In the genomic region with DNA sequence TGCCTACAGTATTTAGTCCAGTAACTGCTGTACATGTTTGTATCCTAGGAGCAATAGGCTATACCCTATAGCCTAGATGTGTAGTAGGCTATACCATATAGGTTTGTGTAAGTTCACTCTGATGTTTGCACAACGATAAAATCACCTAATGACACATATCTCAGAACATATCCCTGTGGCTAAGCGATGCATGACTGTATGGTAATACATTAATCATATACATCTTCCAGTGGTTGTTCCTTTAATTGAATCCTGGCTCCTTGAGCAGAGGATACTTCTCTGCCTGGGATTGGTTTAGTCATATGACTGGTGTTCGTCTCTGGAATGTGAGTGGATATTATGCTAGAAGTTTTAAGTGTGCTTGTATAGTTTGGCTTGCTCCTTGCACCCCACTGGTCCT, we compare ENCODE assay signal across 32 cellular contexts.
"Had no signal": no experiment of that assay in that cellular context is flagged by ENCODE, and none has a peak within 500 bp of the region (broad histone marks: within the 10 kb centered on the region; RNA-seq: fewer than 3 reads in every experiment).

No MANE protein-coding gene starts in this region.

- FAIRE-seq: RCC 7860, TTC549 had no signal

- H3K4me3 ChIP-seq: cardiac muscle cell, MG63, PC-9 had no signal

- ATAC-seq: activated CD8-positive, alpha-beta T cell treated with anti-CD3 and anti-CD28 coated beads for 36 hours; activated T-cell treated with anti-CD3 and anti-CD28 coated beads, Interleukin-2, amount 50 U/mL, for 72 hours; activated T-helper 17 cell treated with anti-CD3 and anti-CD28 coated beads, Interleukin-2, amount 50 U/mL, for 72 hours had no signal

- DNase-seq: activated CD4-positive, alpha-beta T cell treated with anti-CD3 and anti-CD28 coated beads, Interleukin-2, amount 10 ng/mL, durations not matched to agents 24 days and 14 days; activated CD4-positive, alpha-beta T cell treated with anti-CD3 and anti-CD28 coated beads, Interleukin-2, amount 50 U/mL, for 4 hours; activated CD8-positive, alpha-beta T cell treated with anti-CD3 and anti-CD28 coated beads for 36 hours; activated effector memory CD4-positive, alpha-beta T cell treated with anti-CD3 and anti-CD28 coated beads, Interleukin-2, amount 50 U/mL, for 16 hours; activated naive CD4-positive, alpha-beta T cell; activated naive CD4-positive, alpha-beta T cell treated with anti-CD3 and anti-CD28 coated beads, Interleukin-2, amount 50 U/mL, for 16 hours; activated naive CD8-positive, alpha-beta T cell treated with anti-CD3 and anti-CD28 coated beads for 36 hours; activated T-cell treated with anti-CD3 and anti-CD28 coated beads, Interleukin-2, amount 50 U/mL, for 1 hour; activated T-cell treated with anti-CD3 and anti-CD28 coated beads, Interleukin-2, amount 50 U/mL, for 72 hours; amniotic stem cell; aorta; brain microvascular endothelial cell; Kasumi-1; KG1; MG63; MV-4-11; NCI-H1092; NCI-H1436 treated with DMSO at 0.1 percent for 48 hours; NCI-H187; NCI-H2029 treated with DMSO at 0.1 percent for 48 hours; NCI-H2107; NCI-H2171; NCI-H510A; NCI-H526; NCI-H748 treated with DMSO at 0.1 percent for 48 hours; NK-92 treated with Interleukin-12 subunit alpha and Interleukin-12 subunit beta, amount 100 ng/mL, for 24 hours; PC-9; SHP77 had no signal
